Comparison of ENCODE assay signal across 12 cellular contexts in genomic region chr4:87087015-87087920, GRCh38.
DNase-seq lines count a peak whose midpoint lies in the region; ATAC-seq lines count a peak whose summit lies in the region.
"Had no signal": no experiment of that assay in that cellular context is flagged by ENCODE, and none has a peak within 500 bp of the region (broad histone marks: within the 10 kb centered on the region; RNA-seq: fewer than 3 reads in every experiment).

No MANE protein-coding gene starts in this region.

- peaks cover 25% of the 10 kb centered on the region for H3K4me1 ChIP-seq in SJSA1 (replicated peaks)

- H3K9me3 ChIP-seq in SJSA1 (replicated peaks) = no peaks in the 10 kb centered on the region

- peak overlapping the region; percentile 63 for H3K27ac ChIP-seq in SJSA1

- DNase-seq in SJSA1 (ENCODE audit: low read depth in 1 of 2, low spot score in 2 of 2) (peak in 1 of 2 experiments; percentile 47), foreskin melanocyte (peak; percentile 71), renal cortical epithelial cell (ENCODE audit: low read depth) (peak; percentile 87), Ammon's horn (ENCODE audit: low spot score) (no peak), RPMI8226 (no peak), NCI-H748 (lab: John Stamatoyannopoulos, UW; ENCODE audit: unreplicated experiment) (no peak)
- DNase-seq: activated CD4-positive, alpha-beta T cell treated with anti-CD3 and anti-CD28 coated beads, Interleukin-2, amount 50 U/mL, for 4 hours; activated naive CD4-positive, alpha-beta T cell treated with anti-CD3 and anti-CD28 coated beads, Interleukin-2, amount 50 U/mL, for 16 hours; immature natural killer cell; natural killer cell had no signal

- no peak overlapping the region for H3K4me3 ChIP-seq in SJSA1
- H3K4me3 ChIP-seq: skin epidermis had no signal

- peaks cover 35% of the 10 kb centered on the region for H3K36me3 ChIP-seq in SJSA1

- peak; percentile 70 for ATAC-seq in GM18868 (IDR thresholded peaks at IDR 0.05; ENCODE audit: unreplicated experiment)

- H3K27me3 ChIP-seq in SJSA1 (replicated peaks) = no peaks in the 10 kb centered on the region

Comparison
In these comparisons a context has a peak if more than half of its experiments do, and no peak if none do; other contexts are left out.
1. DNase-seq: peak in foreskin melanocyte (single experiment) and renal cortical epithelial cell (single experiment); none in Ammon's horn (single experiment), RPMI8226 (single experiment) and NCI-H748 (single experiment).